1 cellular context compared by ENCODE assay signal in genomic region chr22:23775779-23776375, GRCh38.
TF ChIP-seq lines count a peak whose summit lies in the region.

No MANE protein-coding gene starts in this region.

TF ChIP-seq in A549, 52 proteins besides CTCF, POLR2A, EP300 and RAD21:
- TF ChIP-seq KDM5A (IDR thresholded peaks at IDR 0.05) (no peak), FOXS1 (CRISPR knock-in tag; IDR thresholded peaks at IDR 0.05) (no peak), JUNB (IDR thresholded peaks at IDR 0.05) (no peak), HOXB13 (CRISPR knock-in tag; IDR thresholded peaks at IDR 0.05; ENCODE audit: low read depth) (no peak)
- TF ChIP-seq, protein P1, sequence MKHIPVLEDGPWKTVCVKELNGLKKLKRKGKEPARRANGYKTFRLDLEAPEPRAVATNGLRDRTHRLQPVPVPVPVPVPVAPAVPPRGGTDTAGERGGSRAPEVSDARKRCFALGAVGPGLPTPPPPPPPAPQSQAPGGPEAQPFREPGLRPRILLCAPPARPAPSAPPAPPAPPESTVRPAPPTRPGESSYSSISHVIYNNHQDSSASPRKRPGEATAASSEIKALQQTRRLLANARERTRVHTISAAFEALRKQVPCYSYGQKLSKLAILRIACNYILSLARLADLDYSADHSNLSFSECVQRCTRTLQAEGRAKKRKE (CRISPR knock-in tag; IDR thresholded peaks at IDR 0.05; ENCODE audit: low read depth), result no peak
